ENCODE assay signal across 8 cellular contexts in genomic region chr14:101947904-101948665, GRCh38.
DNase-seq lines count a peak whose midpoint lies in the region; ATAC-seq, FAIRE-seq and TF ChIP-seq lines count a peak whose summit lies in the region.

No MANE protein-coding gene starts in this region.

- FAIRE-seq in islet of Langerhans (lab: Jason Lieb, UNC), result peak; percentile 93

- TF ChIP-seq POLR2A in GM19099 (IDR thresholded peaks at IDR 0.05; ENCODE audit: extremely low read depth, insufficient read length, low read depth), result peak; percentile 92

- DNase-seq in AML-193 (lab: John Stamatoyannopoulos, UW), result peak; percentile 95 to 96
- peak; percentile 99 for DNase-seq in NCI-H446 treated with DMSO at 0.1 percent for 48 hours (lab: John Stamatoyannopoulos, UW)
- peak; percentile 100 for DNase-seq in activated CD4-positive, CD25-positive, alpha-beta regulatory T cell treated with anti-CD3 and anti-CD28 coated beads, Interleukin-2, amount 50 U/mL, for 72 hours
- DNase-seq in cerebellar nuclear complex (lab: John Stamatoyannopoulos, UW), result peak; percentile 98
- peak; percentile 98 to 100 for DNase-seq in stimulated activated CD4-positive, alpha-beta T cell treated with anti-CD3 and anti-CD28 coated beads, Interleukin-12 subunit alpha, Interleukin-12 subunit beta, amount 100 ng/mL, for 24 hours (ENCODE audit: low read depth in 2 of 2)

- ATAC-seq in HG03378 (IDR thresholded peaks at IDR 0.05; ENCODE audit: unreplicated experiment), result peak; percentile 95

Comparison
In these comparisons a context has a peak if more than half of its experiments do, and no peak if none do; other contexts are left out.
1. Peak in every context shown above with its lines: DNase-seq and ATAC-seq.